8 cellular contexts compared by ENCODE assay signal in the genomic region with DNA sequence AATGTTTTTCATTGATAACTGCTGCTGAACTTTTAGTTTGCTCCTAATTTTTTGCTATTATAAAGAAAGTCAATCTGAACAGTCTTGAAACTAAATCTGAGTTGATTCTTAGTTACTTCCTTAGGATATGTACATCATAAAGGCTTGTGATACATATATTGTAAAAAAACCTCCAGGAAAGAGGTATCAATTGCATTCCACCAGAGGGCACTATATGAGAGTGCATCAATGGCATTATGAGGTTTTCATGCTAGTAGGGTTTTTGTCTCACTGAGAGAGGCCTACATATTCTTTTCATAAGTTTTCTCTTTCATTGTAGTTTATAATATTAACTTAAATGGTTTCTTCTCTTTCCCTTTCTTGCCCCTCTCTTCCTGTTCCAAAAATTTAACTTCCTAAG. TPM values are rescaled to one million over a fixed set of nuclear protein-coding genes. Genes with fewer than 3 reads are reported as not detected.
DNase-seq lines count a peak whose midpoint lies in the region; ATAC-seq and TF ChIP-seq lines count a peak whose summit lies in the region.

No MANE protein-coding gene starts in this region.

- H2AFZ ChIP-seq in KMS-11 (ENCODE audit: low read depth), result no peak overlapping the region

- no peaks in the 10 kb centered on the region for H3K9me3 ChIP-seq in adrenal gland (replicated peaks in 1 of 3)

- H3K36me3 ChIP-seq in KMS-11 (ENCODE audit: insufficient read depth) (no peaks in the 10 kb centered on the region), adrenal gland (replicated peaks in 1 of 2) (peaks cover 0 to 19% of the 10 kb centered on the region in 2 donors)

- TF ChIP-seq POLR2A in adrenal gland (IDR thresholded peaks at IDR 0.05), result no peak

- H3K79me2 ChIP-seq in KMS-11 (ENCODE audit: insufficient read depth, low read depth), result no peaks in the 10 kb centered on the region

- intact Hi-C loops in adrenal gland (cut with DNase I), result no loop called here

- TF ChIP-seq CTCF in KMS-11 (conservative IDR thresholded peaks at IDR 0.05; ENCODE audit: low read depth, low read length), result peak; percentile 78
- peak in 5 of 6 experiments; percentile 14 to 40 (median 29) for TF ChIP-seq CTCF in adrenal gland (IDR thresholded peaks at IDR 0.05)

- H3K4me3 ChIP-seq in KMS-11 (IDR thresholded peaks at IDR 0.05; ENCODE audit: insufficient read depth, low read depth, low read length) (no peak overlapping the region), adrenal gland (no peak overlapping the region)

- no peak overlapping the region for H3K4me2 ChIP-seq in KMS-11

- H3K9ac ChIP-seq in KMS-11, result no peak overlapping the region

- H3K27me3 ChIP-seq in KMS-11 (ENCODE audit: insufficient read depth, low read depth) (no peaks in the 10 kb centered on the region), adrenal gland (no peaks in the 10 kb centered on the region)

- no peaks in the 10 kb centered on the region for H4K20me1 ChIP-seq in KMS-11 (ENCODE audit: insufficient read depth)

- H3K27ac ChIP-seq in KMS-11 (no peak overlapping the region), adrenal gland (no peak overlapping the region)

- ATAC-seq in GM21737 (IDR thresholded peaks at IDR 0.05; ENCODE audit: unreplicated experiment), result no peak

- H3K4me1 ChIP-seq in KMS-11 (ENCODE audit: low read depth, poor library complexity, severe bottlenecking) (peaks cover 6% of the 10 kb centered on the region), adrenal gland (replicated peaks in 1 of 2) (no peaks in the 10 kb centered on the region)

- DNase-seq in NCI-H748 (lab: John Stamatoyannopoulos, UW; ENCODE audit: unreplicated experiment), result peak; percentile 10
- no peak for DNase-seq in NCI-H748 treated with DMSO at 0.1 percent for 48 hours (lab: John Stamatoyannopoulos, UW)
- DNase-seq in adrenal gland, result no peak
- peak; percentile 27 to 46 for DNase-seq in lung microvascular endothelial cell (ENCODE audit: low read depth in 2 of 2)
- DNase-seq in NCI-H1092 (lab: John Stamatoyannopoulos, UW), result no peak
- no peak for DNase-seq in NCI-H345 (lab: John Stamatoyannopoulos, UW)

RNA-seq across cellular contexts. Expression of gene PIK3R4, which starts 46.9 kb away (rescaled TPM):
- total RNA-seq in adrenal gland, result 10 to 100 TPM; 25.2 to 66.4 (median 28.8) TPM
- 10 to 100 TPM; 29.9 to 51.9 (median 31.2) TPM for polyA plus RNA-seq in adrenal gland
- total RNA-seq in lung microvascular endothelial cell, result 28.1 and 30.4 TPM in 2 replicates

Comparison
In these comparisons a context has a peak if more than half of its experiments do, and no peak if none do; other contexts are left out.
1. DNase-seq: peak in NCI-H748 (single experiment) and lung microvascular endothelial cell (2 of 2); none in NCI-H748 treated with DMSO at 0.1 percent for 48 hours (single experiment), adrenal gland (0 of 7), NCI-H1092 (single experiment) and NCI-H345 (single experiment).